Comparison of ENCODE assay signal across 8 cellular contexts in genomic region chr10:104328636-104328915, GRCh38. TPM values are rescaled to one million over a fixed set of nuclear protein-coding genes. Genes with fewer than 3 reads are reported as not detected.
A peak's percentile ranks its signal among the peaks of the same experiment; 100 is the strongest.
DNase-seq lines count a peak whose midpoint lies in the region; ATAC-seq and TF ChIP-seq lines count a peak whose summit lies in the region.

No MANE protein-coding gene starts in this region.

- no peak for TF ChIP-seq RAD21 in SK-N-SH (IDR thresholded peaks at IDR 0.05; ENCODE audit: low read length)

- H3F3A ChIP-seq in SK-N-SH (replicated peaks; ENCODE audit: insufficient read depth) = peaks cover 55% of the 10 kb centered on the region

- H3K27ac Mint-ChIP-seq in activated T-helper 1 cell treated with anti-CD3 and anti-CD28 coated beads, Interleukin-12 subunit alpha, Interleukin-12 subunit beta, Interleukin-2, Interleukin-4 antibody, amounts not matched to agents 30 ng/mL and 10 ng/mL and 1 ng/mL, durations not matched to agents 14 hours and 24 hours and 36 hours = peak overlapping the region; percentile 93

- H4K20me1 ChIP-seq in SK-N-SH (ENCODE audit: insufficient read depth) = peaks cover 9% of the 10 kb centered on the region

- POLR2A ChIA-PET in SK-N-SH (lab: Yijun Ruan, JAX) = no interaction called here

- WGBS in SK-N-SH (ENCODE audit: low lambda C conversion rate) = 17% methylated on average over 1 of the region's 3 CpGs

- peak overlapping the region; percentile 68 for H3K4me3 Mint-ChIP-seq in activated T-helper 1 cell treated with anti-CD3 and anti-CD28 coated beads, Interleukin-12 subunit alpha, Interleukin-12 subunit beta, Interleukin-2, Interleukin-4 antibody, amounts not matched to agents 30 ng/mL and 10 ng/mL and 1 ng/mL, durations not matched to agents 14 hours and 24 hours and 36 hours

- peak overlapping the region; percentile 80 to 96 for H3K27ac ChIP-seq in SK-N-SH (ENCODE audit: low read depth in 2 of 2, low read length in 1 of 2)
- peak overlapping the region; percentile 88 for H3K27ac ChIP-seq in stomach smooth muscle (ENCODE audit: low read length)

- H3K27me3 ChIP-seq in SK-N-SH (ENCODE audit: insufficient read depth) (no peaks in the 10 kb centered on the region), stomach smooth muscle (ENCODE audit: control insufficient read depth in 1 of 2, insufficient read depth in 2 of 2, low read length in 2 of 2) (no peaks in the 10 kb centered on the region)

- H3K36me3 Mint-ChIP-seq in activated T-helper 1 cell treated with anti-CD3 and anti-CD28 coated beads, Interleukin-12 subunit alpha, Interleukin-12 subunit beta, Interleukin-2, Interleukin-4 antibody, amounts not matched to agents 30 ng/mL and 10 ng/mL and 1 ng/mL, durations not matched to agents 14 hours and 24 hours and 36 hours (ENCODE audit: low read depth) = peaks cover 41% of the 10 kb centered on the region

- peaks cover 0 to 6% of the 10 kb centered on the region in 2 experiments for H3K36me3 ChIP-seq in SK-N-SH (replicated peaks in 1 of 2; ENCODE audit: control insufficient read depth in 1 of 2, insufficient read depth in 2 of 2, low read length in 1 of 2)
- peaks cover 0 to 2% of the 10 kb centered on the region in 2 donors for H3K36me3 ChIP-seq in stomach smooth muscle (ENCODE audit: control insufficient read depth in 2 of 2, insufficient read depth in 2 of 2, low read length in 2 of 2)

- no peak for TF ChIP-seq POLR2A in erythroblast (IDR thresholded peaks at IDR 0.05; ENCODE audit: low read length)

- H2AFZ ChIP-seq in SK-N-SH (ENCODE audit: low read depth) = no peak overlapping the region

- H3K4me1 Mint-ChIP-seq in activated T-helper 1 cell treated with anti-CD3 and anti-CD28 coated beads, Interleukin-12 subunit alpha, Interleukin-12 subunit beta, Interleukin-2, Interleukin-4 antibody, amounts not matched to agents 30 ng/mL and 10 ng/mL and 1 ng/mL, durations not matched to agents 14 hours and 24 hours and 36 hours (ENCODE audit: low read depth) = peaks cover 100% of the 10 kb centered on the region

- H3K9ac ChIP-seq in SK-N-SH (peak overlapping the region; percentile 83), stomach smooth muscle (ENCODE audit: low read length in 2 of 2) (peak overlapping the region; percentile 48 to 58)

- no peak for ATAC-seq in SK-N-SH treated with all-trans-retinoic acid at 6 μM for 48 hours

- H3K4me1 ChIP-seq in SK-N-SH (ENCODE audit: control insufficient read depth in 1 of 2, insufficient read depth in 2 of 2, low read depth in 1 of 2, low read length in 1 of 2) (peaks cover 50 to 63% of the 10 kb centered on the region in 2 experiments), stomach smooth muscle (ENCODE audit: control insufficient read depth, insufficient read depth, low read length) (peaks cover 86% of the 10 kb centered on the region)

- CTCF ChIA-PET in SK-N-SH (lab: Yijun Ruan, JAX) = interaction anchor here (1.0 to 4.3 kb wide), 3 partner anchors 9 to 37 kb away, joined by 3 to 21 read pairs (median 8); no protein-coding TSS in a partner anchor

- TF ChIP-seq EP300 in SK-N-SH (IDR thresholded peaks at IDR 0.05; ENCODE audit: borderline replicate concordance in 1 of 2, low read depth in 1 of 2, low read length in 1 of 2) = no peak

- peak overlapping the region; percentile 69 for H3K4me2 ChIP-seq in SK-N-SH

- TF ChIP-seq CTCF in SK-N-SH (IDR thresholded peaks at IDR 0.05) = no peak

- intact Hi-C loops in activated T-helper 1 cell treated with anti-CD3 and anti-CD28 coated beads, Interleukin-12 subunit alpha, Interleukin-12 subunit beta, Interleukin-2, Interleukin-4 antibody, amounts not matched to agents 30 ng/mL and 10 ng/mL and 1 ng/mL, durations not matched to agents 14 hours and 24 hours and 36 hours (cut with micrococcal nuclease) = loop anchor here (2.0 kb wide), 2 partner anchors 14 to 38 kb away; no protein-coding TSS in a partner anchor

- H3K9me3 ChIP-seq in SK-N-SH (no peaks in the 10 kb centered on the region), iPS-18c (ENCODE audit: control insufficient read depth, insufficient read depth, low read length) (no peaks in the 10 kb centered on the region), stomach smooth muscle (ENCODE audit: control insufficient read depth in 2 of 2, low read length in 2 of 2) (no peaks in the 10 kb centered on the region)

- H3K79me2 ChIP-seq in SK-N-SH (ENCODE audit: insufficient read depth) = peaks cover 87% of the 10 kb centered on the region

- H3K4me3 ChIP-seq in SK-N-SH (ENCODE audit: low read depth in 2 of 2, low read length in 1 of 2) = peak overlapping the region; percentile 0 to 45; a peak in 3 of 4 replicates
- peak overlapping the region; percentile 32 for H3K4me3 ChIP-seq in iPS-18c (ENCODE audit: insufficient read depth, low read depth, low read length)
- H3K4me3 ChIP-seq in stomach smooth muscle (ENCODE audit: low read length in 2 of 2) = peak overlapping the region; percentile 37 to 61

- H3K9me2 ChIP-seq in SK-N-SH = no peaks in the 10 kb centered on the region

- H3K27me3 Mint-ChIP-seq in activated T-helper 1 cell treated with anti-CD3 and anti-CD28 coated beads, Interleukin-12 subunit alpha, Interleukin-12 subunit beta, Interleukin-2, Interleukin-4 antibody, amounts not matched to agents 30 ng/mL and 10 ng/mL and 1 ng/mL, durations not matched to agents 14 hours and 24 hours and 36 hours (ENCODE audit: insufficient read depth) = no peaks in the 10 kb centered on the region

- no peaks in the 10 kb centered on the region for H3K9me3 Mint-ChIP-seq in activated T-helper 1 cell treated with anti-CD3 and anti-CD28 coated beads, Interleukin-12 subunit alpha, Interleukin-12 subunit beta, Interleukin-2, Interleukin-4 antibody, amounts not matched to agents 30 ng/mL and 10 ng/mL and 1 ng/mL, durations not matched to agents 14 hours and 24 hours and 36 hours

- no peak for DNase-seq in SK-N-SH
- no peak for DNase-seq in activated T-helper 1 cell treated with anti-CD3 and anti-CD28 coated beads, Interleukin-12 subunit alpha, Interleukin-12 subunit beta, Interleukin-2, Interleukin-4 antibody, amounts not matched to agents 30 ng/mL and 10 ng/mL and 1 ng/mL, durations not matched to agents 14 hours and 24 hours and 36 hours (ENCODE audit: low spot score)
- no peak for DNase-seq in erythroblast (lab: John Stamatoyannopoulos, UW)
- DNase-seq in OCI-M2 (lab: John Stamatoyannopoulos, UW; ENCODE audit: unreplicated experiment) = no peak
- no peak for DNase-seq in NCI-H2081 treated with DMSO at 0.1 percent for 48 hours (lab: John Stamatoyannopoulos, UW)

TF ChIP-seq in SK-N-SH, 30 proteins besides CTCF, POLR2A, EP300 and RAD21 (continues in another document):
- TF ChIP-seq NFIC (IDR thresholded peaks at IDR 0.05; ENCODE audit: borderline replicate concordance) = no peak
- no peak for TF ChIP-seq SMC3 (IDR thresholded peaks at IDR 0.05; ENCODE audit: low read depth, low read length)

TF ChIP-seq in SK-N-SH treated with all-trans-retinoic acid at 6 μM for 48 hours, 23 proteins besides CTCF, POLR2A, EP300 and RAD21 (continues in another document):
- TF ChIP-seq POU6F1 (CRISPR knock-in tag; IDR thresholded peaks at IDR 0.05; ENCODE audit: borderline replicate concordance, low read depth) = no peak
- TF ChIP-seq PATZ1 (CRISPR knock-in tag; IDR thresholded peaks at IDR 0.05; ENCODE audit: borderline replicate concordance) = no peak
- TF ChIP-seq ZNF70 (CRISPR knock-in tag; IDR thresholded peaks at IDR 0.05) = no peak

RNA-seq across cellular contexts. Expression of gene ITPRIP, which starts 9.7 kb away (rescaled TPM):
- 20.2 and 22.1 TPM in 2 replicates for polyA plus RNA-seq in SK-N-SH (2012; rRNA removed)
- polyA plus RNA-seq in SK-N-SH (2012; cell fraction: cytosol; rRNA removed) = 10.5 and 13.0 TPM in 2 replicates
- polyA plus RNA-seq in SK-N-SH (2012; cell fraction: nucleus; rRNA removed) = 23.3 and 31.4 TPM in 2 replicates
- 17.3 and 18.1 TPM in 2 replicates for total RNA-seq in activated T-helper 1 cell treated with anti-CD3 and anti-CD28 coated beads, Interleukin-12 subunit alpha, Interleukin-12 subunit beta, Interleukin-2, Interleukin-4 antibody, amounts not matched to agents 30 ng/mL and 10 ng/mL and 1 ng/mL, durations not matched to agents 14 hours and 24 hours and 36 hours

RNA-seq across cellular contexts. Expression of gene CFAP58, which starts 25.1 kb away (rescaled TPM):
- 0.38 and 0.47 TPM in 2 replicates for polyA plus RNA-seq in SK-N-SH (2012; rRNA removed)
- 0.52 and 0.86 TPM in 2 replicates for polyA plus RNA-seq in SK-N-SH (2012; cell fraction: cytosol; rRNA removed)
- polyA plus RNA-seq in SK-N-SH (2012; cell fraction: nucleus; rRNA removed) = 0.29 and 0.95 TPM in 2 replicates
- 0.08 and 0.24 TPM in 2 replicates for total RNA-seq in activated T-helper 1 cell treated with anti-CD3 and anti-CD28 coated beads, Interleukin-12 subunit alpha, Interleukin-12 subunit beta, Interleukin-2, Interleukin-4 antibody, amounts not matched to agents 30 ng/mL and 10 ng/mL and 1 ng/mL, durations not matched to agents 14 hours and 24 hours and 36 hours

RNA-seq across cellular contexts. Expression of gene GSTO2, which starts 59.6 kb away (rescaled TPM):
- polyA plus RNA-seq in SK-N-SH (2012; rRNA removed) = 0.47 and 0.49 TPM in 2 replicates
- polyA plus RNA-seq in SK-N-SH (2012; cell fraction: cytosol; rRNA removed) = 0.33 and 0.46 TPM in 2 replicates
- polyA plus RNA-seq in SK-N-SH (2012; cell fraction: nucleus; rRNA removed) = 0.58 and 0.73 TPM in 2 replicates
- total RNA-seq in activated T-helper 1 cell treated with anti-CD3 and anti-CD28 coated beads, Interleukin-12 subunit alpha, Interleukin-12 subunit beta, Interleukin-2, Interleukin-4 antibody, amounts not matched to agents 30 ng/mL and 10 ng/mL and 1 ng/mL, durations not matched to agents 14 hours and 24 hours and 36 hours = 1.1 and 1.2 TPM in 2 replicates
